8 cellular contexts compared by ENCODE assay signal in the genomic region with DNA sequence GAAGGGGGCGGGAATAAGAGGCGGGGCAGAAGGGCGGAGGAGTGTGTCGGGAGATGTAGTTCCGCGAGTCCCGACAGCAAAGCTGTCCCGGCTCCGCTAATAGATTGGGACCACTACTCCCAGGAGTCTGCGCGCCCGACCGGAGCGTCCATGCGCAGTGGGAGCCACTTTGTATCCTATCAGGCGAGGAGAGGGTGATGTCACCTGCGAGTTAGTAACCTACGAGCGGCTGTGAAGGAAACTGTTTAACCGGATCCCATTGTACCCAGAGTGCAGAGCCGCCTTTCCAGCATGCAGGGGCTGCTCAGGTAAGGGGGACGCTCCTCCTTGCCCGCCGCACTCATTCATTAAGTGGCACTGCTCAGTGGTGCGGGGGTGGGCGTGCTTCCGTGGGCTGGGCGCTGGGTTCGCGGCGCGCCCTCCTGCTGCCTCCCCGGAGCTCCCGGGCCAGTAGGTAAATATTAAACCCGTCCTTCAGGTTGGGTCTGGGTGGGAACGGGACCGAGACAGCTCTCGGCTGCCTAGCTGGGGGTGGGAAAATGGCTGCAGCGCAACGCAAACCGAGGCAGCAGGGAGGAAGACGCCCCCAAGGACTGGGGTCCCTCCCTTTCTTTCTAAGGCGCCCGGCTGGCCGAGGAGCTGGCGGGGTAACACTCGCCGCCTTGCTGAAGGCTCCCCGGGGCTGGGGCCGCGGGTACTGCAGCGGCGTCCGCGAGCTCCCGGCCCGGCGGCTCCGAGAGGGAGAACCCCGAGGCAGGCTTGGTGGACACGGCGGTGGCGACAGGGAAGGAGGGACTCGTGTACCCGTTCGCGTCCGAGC. TPM values are rescaled to one million over a fixed set of nuclear protein-coding genes. Genes with fewer than 3 reads are reported as not detected.
A peak's percentile ranks its signal among the peaks of the same experiment; 100 is the strongest.
DNase-seq lines count a peak whose midpoint lies in the region; ATAC-seq, FAIRE-seq and TF ChIP-seq lines count a peak whose summit lies in the region.

DAAM1 (plus strand) TSS at position 207 of the 820 bp plus-strand sequence. CDS start 74,811 bp downstream, outside the sequence.

- ATAC-seq in GM18870 (IDR thresholded peaks at IDR 0.05; ENCODE audit: unreplicated experiment): peak; percentile 82
- peak; percentile 86 for ATAC-seq in HG03135 (IDR thresholded peaks at IDR 0.05; ENCODE audit: unreplicated experiment)

- in situ Hi-C loops in ACHN (cut with HindIII; ENCODE audit: low pct_ligation_motif_present, low pct_unique_long_range_greater_than_20kb, low sequenced_read_pairs): no loop called here

- no peaks in the 10 kb centered on the region for H3K9me3 ChIP-seq in WERI-Rb-1 (ENCODE audit: severe bottlenecking)

- TF ChIP-seq CTCF in WERI-Rb-1 (IDR thresholded peaks at IDR 0.05; ENCODE audit: low read depth, low read length): no peak
- TF ChIP-seq CTCF in bronchial epithelial cell (IDR thresholded peaks at IDR 0.05; ENCODE audit: insufficient read depth, low read length, severe bottlenecking): peak; percentile 3

- H3K4me3 ChIP-seq in WERI-Rb-1 (ENCODE audit: low read depth, low read length) (peak within 1 kb of the TSS; percentile 91), bronchial epithelial cell (ENCODE audit: low read depth, low read length) (peak within 1 kb of the TSS; percentile 80)

- H3K27me3 ChIP-seq in WERI-Rb-1 (ENCODE audit: insufficient read depth, low read depth, severe bottlenecking): no peaks in the 10 kb centered on the region
- H3K27me3 ChIP-seq in bronchial epithelial cell (ENCODE audit: control insufficient read depth, insufficient read depth, low read length): no peaks in the 10 kb centered on the region

- no peak for FAIRE-seq in bronchial epithelial cell (lab: Jason Lieb, UNC)

- peak within 1 kb of the TSS; percentile 88 for H3K27ac ChIP-seq in WERI-Rb-1

- DNase-seq in ACHN (peak; percentile 96), NCI-H2196 treated with DMSO at 0.1 percent for 48 hours (lab: John Stamatoyannopoulos, UW; ENCODE audit: unreplicated experiment) (peak; percentile 97), WERI-Rb-1 (peak; percentile 98), bronchial epithelial cell (ENCODE audit: low read depth) (peak; percentile 97), iPS-NIHi7 (ENCODE audit: extremely low spot score) (peak; percentile 93), smooth muscle cell of the brain vasculature (ENCODE audit: low read depth, low spot score) (peak; percentile 94)

- H3K36me3 ChIP-seq in WERI-Rb-1 (no peaks in the 10 kb centered on the region), bronchial epithelial cell (ENCODE audit: control insufficient read depth, insufficient read depth, low read length) (no peaks in the 10 kb centered on the region)

RNA-seq across cellular contexts. Expression of gene DAAM1, which starts in this region (rescaled TPM):
- 16.6 and 47.2 TPM in 2 replicates for total RNA-seq in bronchial epithelial cell

Comparison
In these comparisons a context has a peak if more than half of its experiments do, and no peak if none do; other contexts are left out.
1. Peak in every context shown above with its lines: DNase-seq, ATAC-seq, H3K4me3 ChIP-seq and H3K27ac ChIP-seq.